Comparison of ENCODE assay signal across 8 cellular contexts in genomic region chr16:89602273-89602951, GRCh38. TPM values are rescaled to one million over a fixed set of nuclear protein-coding genes. Genes with fewer than 3 reads are reported as not detected.
DNase-seq lines count a peak whose midpoint lies in the region; ATAC-seq and TF ChIP-seq lines count a peak whose summit lies in the region.

No MANE protein-coding gene starts in this region.

- TF ChIP-seq RAD21 in SK-N-SH (IDR thresholded peaks at IDR 0.05; ENCODE audit: low read length) = no peak

- no peak overlapping the region for H3K27ac ChIP-seq in heart right ventricle
- H3K27ac ChIP-seq in SK-N-SH (ENCODE audit: low read depth in 2 of 2, low read length in 1 of 2) = peak overlapping the region in 1 of 2 experiments; percentile 77; a peak in 3 of 4 replicates
- H3K27ac ChIP-seq in spleen = no peak overlapping the region

- H3K36me3 Mint-ChIP-seq in activated naive CD4-positive, alpha-beta T cell treated with anti-CD3 and anti-CD28 coated beads, Interleukin-2, amount 10 ng/mL, durations not matched to agents 7 days and 5 days = no peaks in the 10 kb centered on the region

- no peaks in the 10 kb centered on the region for H3K9me3 Mint-ChIP-seq in activated naive CD4-positive, alpha-beta T cell treated with anti-CD3 and anti-CD28 coated beads, Interleukin-2, amount 10 ng/mL, durations not matched to agents 7 days and 5 days

- H3K79me2 ChIP-seq in SK-N-SH (ENCODE audit: insufficient read depth) = no peaks in the 10 kb centered on the region

- TF ChIP-seq CTCF in heart right ventricle (IDR thresholded peaks at IDR 0.05) (no peak), SK-N-SH (IDR thresholded peaks at IDR 0.05) (no peak), spleen (IDR thresholded peaks at IDR 0.05 in 8 of 11, conservative IDR thresholded peaks at IDR 0.05 in 3 of 11) (no peak)

- H3F3A ChIP-seq in SK-N-SH (replicated peaks; ENCODE audit: insufficient read depth) = peaks cover 15% of the 10 kb centered on the region

- peaks cover 0 to 28% (median 12%) of the 10 kb centered on the region in 7 donors for H3K27me3 ChIP-seq in heart right ventricle
- H3K27me3 ChIP-seq in SK-N-SH (ENCODE audit: insufficient read depth) = no peaks in the 10 kb centered on the region
- peaks cover 0 to 26% (median 6%) of the 10 kb centered on the region in 7 donors for H3K27me3 ChIP-seq in spleen (replicated peaks in 1 of 7)

- CTCF ChIA-PET in SK-N-SH (lab: Yijun Ruan, JAX) = interaction anchor here (0.8 to 1.1 kb wide), 3 partner anchors 13 to 39 kb away, joined by 3 to 4 read pairs (median 3); no protein-coding TSS in a partner anchor
- CTCF ChIA-PET in activated naive CD4-positive, alpha-beta T cell treated with anti-CD3 and anti-CD28 coated beads, Interleukin-2, amount 10 ng/mL, durations not matched to agents 7 days and 5 days (lab: Charles Lee) = interaction anchor here (0.6 to 2.1 kb wide), 3 partner anchors 13 to 40 kb away, joined by 3 to 6 read pairs (median 5); no protein-coding TSS in a partner anchor

- no peak for TF ChIP-seq POLR2A in spleen (IDR thresholded peaks at IDR 0.05)

- peaks cover 29% of the 10 kb centered on the region for H3K27me3 Mint-ChIP-seq in activated naive CD4-positive, alpha-beta T cell treated with anti-CD3 and anti-CD28 coated beads, Interleukin-2, amount 10 ng/mL, durations not matched to agents 7 days and 5 days

- peak overlapping the region; percentile 66 for H3K4me2 ChIP-seq in SK-N-SH

- no peaks in the 10 kb centered on the region for H3K9me2 ChIP-seq in SK-N-SH

- POLR2A ChIA-PET in SK-N-SH (lab: Yijun Ruan, JAX) = interaction anchor here (1.2 kb wide), 1 partner anchor 37 kb away, joined by 3 read pairs; no protein-coding TSS in a partner anchor

- TF ChIP-seq EP300 in SK-N-SH (IDR thresholded peaks at IDR 0.05; ENCODE audit: borderline replicate concordance in 1 of 2, low read depth in 1 of 2, low read length in 1 of 2) = peak in 1 of 2 experiments; percentile 48; a peak in 1 of 4 replicates

- no peak overlapping the region for H3K4me3 ChIP-seq in heart right ventricle
- no peak overlapping the region; a peak in 2 of 4 replicates for H3K4me3 ChIP-seq in SK-N-SH (ENCODE audit: low read depth in 2 of 2, low read length in 1 of 2)
- H3K4me3 ChIP-seq in spleen = peak overlapping the region in 1 of 8 donors; percentile 29

- no peaks in the 10 kb centered on the region for H4K20me1 ChIP-seq in SK-N-SH (ENCODE audit: insufficient read depth)

- H3K27ac Mint-ChIP-seq in activated naive CD4-positive, alpha-beta T cell treated with anti-CD3 and anti-CD28 coated beads, Interleukin-2, amount 10 ng/mL, durations not matched to agents 7 days and 5 days = no peak overlapping the region

- peaks cover 12% of the 10 kb centered on the region for H3K4me1 Mint-ChIP-seq in activated naive CD4-positive, alpha-beta T cell treated with anti-CD3 and anti-CD28 coated beads, Interleukin-2, amount 10 ng/mL, durations not matched to agents 7 days and 5 days

- no peaks in the 10 kb centered on the region for H3K9me3 ChIP-seq in heart right ventricle
- no peaks in the 10 kb centered on the region for H3K9me3 ChIP-seq in SK-N-SH
- H3K9me3 ChIP-seq in spleen = no peaks in the 10 kb centered on the region

- H2AFZ ChIP-seq in SK-N-SH (ENCODE audit: low read depth) = peak overlapping the region; percentile 79; the same call in 1 of the 2 replicates

- intact Hi-C loops in heart right ventricle (cut with DNase I) (no loop called here), cardiac septum (cut with DNase I) (no loop called here), spleen (cut with DNase I; ENCODE audit: low total_unique reads) (no loop called here)

- DNase-seq in heart right ventricle (peak in 1 of 2 donors; percentile 29), cardiac septum (ENCODE audit: low spot score) (no peak), SK-N-SH (peak; percentile 72), iPS-NIHi11 (ENCODE audit: low spot score) (peak; percentile 94), spleen (no peak)
- peak; percentile 59 for DNase-seq in activated naive CD4-positive, alpha-beta T cell treated with anti-CD3 and anti-CD28 coated beads, Interleukin-2, amount 10 ng/mL, durations not matched to agents 7 days and 5 days
- DNase-seq in stimulated activated CD4-positive, alpha-beta T cell treated with anti-CD3 and anti-CD28 coated beads, Interleukin-4, amount 100 ng/mL, for 1 hour = peak; percentile 73

- no peak overlapping the region for H3K4me3 Mint-ChIP-seq in activated naive CD4-positive, alpha-beta T cell treated with anti-CD3 and anti-CD28 coated beads, Interleukin-2, amount 10 ng/mL, durations not matched to agents 7 days and 5 days

- 4 to 5% methylated on average over 22 of the region's 22 CpGs for WGBS in heart right ventricle, 2 donors
- WGBS in SK-N-SH (ENCODE audit: low lambda C conversion rate) = 13% methylated on average over 15 of the region's 22 CpGs
- 2 to 5% (median 3%) methylated on average over 7 to 22 of the region's 22 CpGs for WGBS in spleen, 5 donors

- peaks cover 0 to 14% (median 7%) of the 10 kb centered on the region in 9 donors for H3K4me1 ChIP-seq in heart right ventricle
- H3K4me1 ChIP-seq in SK-N-SH (ENCODE audit: control insufficient read depth in 1 of 2, insufficient read depth in 2 of 2, low read depth in 1 of 2, low read length in 1 of 2) = peaks cover 13 to 14% of the 10 kb centered on the region in 2 experiments; a peak in 3 of 4 replicates
- H3K4me1 ChIP-seq in spleen = peaks cover 0 to 15% (median 14%) of the 10 kb centered on the region in 6 donors

- H3K9ac ChIP-seq in SK-N-SH = peak overlapping the region; percentile 29; the same call in 1 of the 2 replicates

- no peaks in the 10 kb centered on the region for H3K36me3 ChIP-seq in heart right ventricle
- no peaks in the 10 kb centered on the region for H3K36me3 ChIP-seq in SK-N-SH (replicated peaks in 1 of 2; ENCODE audit: control insufficient read depth in 1 of 2, insufficient read depth in 2 of 2, low read length in 1 of 2)
- H3K36me3 ChIP-seq in spleen = no peaks in the 10 kb centered on the region

- ATAC-seq in heart right ventricle (peak in 7 of 8 donors; percentile 57 to 88 (median 75)), GM21390 (IDR thresholded peaks at IDR 0.05; ENCODE audit: unreplicated experiment) (no peak)

TF ChIP-seq in SK-N-SH, 30 proteins besides CTCF, POLR2A, EP300 and RAD21 (continues in another document):
- no peak for TF ChIP-seq MXI1 (IDR thresholded peaks at IDR 0.05; ENCODE audit: low read depth, low read length)
- peak; percentile 47; the same call in 1 of the 2 replicates for TF ChIP-seq TCF12 (IDR thresholded peaks at IDR 0.05)

RNA-seq across cellular contexts. Expression of gene DPEP1, which starts 11.0 kb away (rescaled TPM):
- total RNA-seq in heart right ventricle (not detected), cardiac septum (not detected), spleen (10 to 100 TPM in 1 of 7 donors, 1 to 10 TPM in 5, under 1 TPM in 1; 0.57 to 39.5 (median 4.0) TPM)
- polyA plus RNA-seq in heart right ventricle (under 1 TPM in 1 of 2 donors, not detected in 1; 0.09 TPM), SK-N-SH (2012; rRNA removed) (0.05 TPM in 1 of 2 replicates, not detected in the other), spleen (1 to 10 TPM in 1 of 3 donors, under 1 TPM in 2; 0.33 to 2.0 (median 0.83) TPM)
- not detected in 2 replicates for polyA plus RNA-seq in SK-N-SH (2012; cell fraction: cytosol; rRNA removed)
- 0.09 and 0.29 TPM in 2 replicates for polyA plus RNA-seq in SK-N-SH (2012; cell fraction: nucleus; rRNA removed)

RNA-seq across cellular contexts. Expression of gene CPNE7, which starts 26.9 kb away (rescaled TPM):
- under 1 TPM in 1 of 10 donors, not detected in 9; 0.16 TPM for total RNA-seq in heart right ventricle
- polyA plus RNA-seq in heart right ventricle = under 1 TPM in 1 of 2 donors, not detected in 1; 0.33 TPM
- not detected for total RNA-seq in cardiac septum
- 3.9 and 4.0 TPM in 2 replicates for polyA plus RNA-seq in SK-N-SH (2012; rRNA removed)
- polyA plus RNA-seq in SK-N-SH (2012; cell fraction: cytosol; rRNA removed) = 1.1 and 1.9 TPM in 2 replicates
- polyA plus RNA-seq in SK-N-SH (2012; cell fraction: nucleus; rRNA removed) = 27.9 and 35.3 TPM in 2 replicates
- 1 to 10 TPM in 3 of 7 donors, under 1 TPM in 3, not detected in 1; 0.37 to 2.2 (median 1.0) TPM for total RNA-seq in spleen
- polyA plus RNA-seq in spleen = 1 to 10 TPM; 2.9 to 4.3 (median 3.7) TPM

RNA-seq across cellular contexts. Expression of gene RPL13, which starts 41.9 kb away (rescaled TPM):
- total RNA-seq in heart right ventricle = 1,000 to 10,000 TPM in 4 of 10 donors, 100 to 1,000 TPM in 6; 786 to 1,426 (median 935) TPM
- 1,000 to 10,000 TPM; 3,221 to 7,398 TPM for polyA plus RNA-seq in heart right ventricle
- total RNA-seq in cardiac septum = 882 TPM
- 3,540 and 4,635 TPM in 2 replicates for polyA plus RNA-seq in SK-N-SH (2012; rRNA removed)
- 2,365 and 3,863 TPM in 2 replicates for polyA plus RNA-seq in SK-N-SH (2012; cell fraction: cytosol; rRNA removed)
- polyA plus RNA-seq in SK-N-SH (2012; cell fraction: nucleus; rRNA removed) = 1,480 and 2,319 TPM in 2 replicates
- total RNA-seq in spleen = 1,000 to 10,000 TPM; 2,154 to 6,842 (median 2,799) TPM
- over 10,000 TPM; 13,171 to 16,278 (median 14,011) TPM for polyA plus RNA-seq in spleen

RNA-seq across cellular contexts. Expression of gene CHMP1A, which starts 55.1 kb away (rescaled TPM):
- total RNA-seq in heart right ventricle (10 to 100 TPM; 31.5 to 47.4 (median 36.7) TPM), cardiac septum (46.0 TPM), spleen (10 to 100 TPM; 44.4 to 96.2 (median 79.0) TPM)
- polyA plus RNA-seq in heart right ventricle (10 to 100 TPM; 30.6 to 71.4 TPM), SK-N-SH (2012; rRNA removed) (138 and 143 TPM in 2 replicates), spleen (10 to 100 TPM; 54.2 to 90.5 (median 63.6) TPM)
- polyA plus RNA-seq in SK-N-SH (2012; cell fraction: cytosol; rRNA removed) = 53.1 and 80.5 TPM in 2 replicates
- polyA plus RNA-seq in SK-N-SH (2012; cell fraction: nucleus; rRNA removed) = 210 and 292 TPM in 2 replicates

RNA-seq across cellular contexts. Expression of gene SPATA33, which starts 55.2 kb away (rescaled TPM):
- total RNA-seq in heart right ventricle (1 to 10 TPM in 9 of 10 donors, under 1 TPM in 1; 0.76 to 4.6 (median 2.4) TPM), cardiac septum (4.3 TPM), spleen (1 to 10 TPM; 2.9 to 5.7 (median 4.7) TPM)
- polyA plus RNA-seq in heart right ventricle (1 to 10 TPM; 4.1 TPM), SK-N-SH (2012; rRNA removed) (7.2 and 8.5 TPM in 2 replicates), spleen (1 to 10 TPM; 3.8 to 7.0 (median 4.9) TPM)
- polyA plus RNA-seq in SK-N-SH (2012; cell fraction: cytosol; rRNA removed) = 4.7 and 5.6 TPM in 2 replicates
- polyA plus RNA-seq in SK-N-SH (2012; cell fraction: nucleus; rRNA removed) = 25.2 and 26.5 TPM in 2 replicates

Comparison
In these comparisons a context has a peak if more than half of its experiments do, and no peak if none do; other contexts are left out.
1. DNase-seq: peak in SK-N-SH (single experiment), activated naive CD4-positive, alpha-beta T cell treated with anti-CD3 and anti-CD28 coated beads, Interleukin-2, amount 10 ng/mL, durations not matched to agents 7 days and 5 days (single experiment), iPS-NIHi11 (single experiment) and stimulated activated CD4-positive, alpha-beta T cell treated with anti-CD3 and anti-CD28 coated beads, Interleukin-4, amount 100 ng/mL, for 1 hour (single experiment); none in cardiac septum (single experiment) and spleen (single experiment).